27 cellular contexts compared by ENCODE assay signal in the genomic region with DNA sequence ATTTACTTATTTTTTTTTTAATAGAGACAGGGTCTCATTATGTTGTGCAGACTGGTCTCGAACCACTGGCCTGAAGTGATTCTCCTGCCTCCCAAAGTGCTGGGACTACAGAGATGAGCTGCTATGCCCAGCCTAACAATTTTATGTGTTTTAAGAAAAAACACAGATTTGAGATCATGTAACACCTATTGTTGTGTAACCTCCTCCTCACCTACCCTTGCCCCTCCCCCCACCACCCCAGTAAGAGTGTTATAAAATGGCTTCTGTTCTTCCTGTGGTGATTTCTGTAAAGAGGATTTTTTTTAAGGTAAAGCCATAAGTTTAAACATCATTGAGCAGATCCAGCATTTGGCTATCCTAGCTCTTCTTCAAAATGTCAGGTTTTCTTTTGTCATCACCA.
"Had no signal": no experiment of that assay in that cellular context is flagged by ENCODE, and none has a peak within 500 bp of the region (broad histone marks: within the 10 kb centered on the region; RNA-seq: fewer than 3 reads in every experiment).

No MANE protein-coding gene starts in this region.

- H3K4me1 Mint-ChIP-seq: mesothelial cell of epicardium had no signal

- ATAC-seq: left cardiac atrium; left lung; lower lobe of right lung; natural killer cell; sciatic nerve; stimulated activated memory B cell treated with anti-CD40 and anti-IgM and Interleukin-4, amounts not matched to agents 10 μg/mL and 1 μg/mL and 100 μg/mL, for 72 hours; stimulated activated naive CD8-positive, alpha-beta T cell treated with anti-CD3 and anti-CD28 coated beads, Interleukin-15, amount 100 ng/mL, for 72 hours had no signal

- H3K36me3 Mint-ChIP-seq: natural killer cell had no signal

- H3K27me3 Mint-ChIP-seq: naive B cell; progenitor cell of endocrine pancreas; stimulated activated memory B cell treated with anti-CD40 and anti-IgM and Interleukin-4, amounts not matched to agents 10 μg/mL and 1 μg/mL and 100 μg/mL, for 72 hours; stimulated activated naive CD8-positive, alpha-beta T cell treated with anti-CD3 and anti-CD28 coated beads, Interleukin-15, amount 100 ng/mL, for 72 hours; type B pancreatic cell had no signal

- DNase-seq: hypothalamus; kidney glomerular epithelial cell; left cardiac atrium; left lung; lower lobe of right lung; mammary epithelial cell; mesenchymal stem cell; naive B cell; natural killer cell; nephron progenitor cell; ovary; stimulated activated CD4-positive, alpha-beta T cell treated with anti-CD3 and anti-CD28 coated beads, Interleukin-2, amount 100 ng/mL, for 48 hours; stimulated activated CD4-positive, alpha-beta T cell treated with anti-CD3 and anti-CD28 coated beads, Interleukin-4, amount 100 ng/mL, for 4 hours; stimulated activated CD8-positive, alpha-beta memory T cell treated with anti-CD3 and anti-CD28 coated beads, Interleukin-4, amount 100 ng/mL, for 48 hours; stimulated activated naive CD4-positive, alpha-beta T cell treated with Interleukin-2 at 50 U/mL for 16 hours; stimulated activated naive CD8-positive, alpha-beta T cell treated with anti-CD3 and anti-CD28 coated beads, Interleukin-15, amount 100 ng/mL, for 72 hours; substantia nigra; uterus had no signal

- H3K9me3 Mint-ChIP-seq: mesothelial cell of epicardium; naive B cell; natural killer cell; nephron progenitor cell; stimulated activated naive CD8-positive, alpha-beta T cell treated with anti-CD3 and anti-CD28 coated beads, Interleukin-15, amount 100 ng/mL, for 72 hours; type B pancreatic cell had no signal

- H3K4me3 ChIP-seq: left lung, lower lobe of right lung, ovary, right atrium auricular region, skin epidermis, tibial nerve, uterus had no signal

- H3K4me1 ChIP-seq: lower lobe of right lung, right atrium auricular region, uterus had no signal

- H3K27ac ChIP-seq: left lung, lower lobe of right lung, ovary, right atrium auricular region, skin epidermis, tibial nerve, uterus had no signal

- H3K27me3 ChIP-seq: left lung, ovary, right atrium auricular region, tibial nerve, uterus had no signal

- FAIRE-seq: keratinocyte had no signal

- H3K9me3 ChIP-seq: left lung, lower lobe of right lung, ovary, right atrium auricular region, tibial nerve, uterus had no signal

- H3K36me3 ChIP-seq: ovary, uterus had no signal

- H3K4me3 Mint-ChIP-seq: mesothelial cell of epicardium; naive B cell; natural killer cell; nephron progenitor cell; stimulated activated memory B cell treated with anti-CD40 and anti-IgM and Interleukin-4, amounts not matched to agents 10 μg/mL and 1 μg/mL and 100 μg/mL, for 72 hours; stimulated activated naive CD8-positive, alpha-beta T cell treated with anti-CD3 and anti-CD28 coated beads, Interleukin-15, amount 100 ng/mL, for 72 hours; type B pancreatic cell had no signal

- H3K27ac Mint-ChIP-seq: mesothelial cell of epicardium; naive B cell; natural killer cell; nephron progenitor cell; progenitor cell of endocrine pancreas; stimulated activated memory B cell treated with anti-CD40 and anti-IgM and Interleukin-4, amounts not matched to agents 10 μg/mL and 1 μg/mL and 100 μg/mL, for 72 hours; stimulated activated naive CD8-positive, alpha-beta T cell treated with anti-CD3 and anti-CD28 coated beads, Interleukin-15, amount 100 ng/mL, for 72 hours; type B pancreatic cell had no signal
